1 cellular context compared by ENCODE assay signal in genomic region chr17:33942414-33942813, GRCh38.
A peak's percentile ranks its signal among the peaks of the same experiment; 100 is the strongest.
TF ChIP-seq lines count a peak whose summit lies in the region.

No MANE protein-coding gene starts in this region.

TF ChIP-seq in K562, 482 proteins besides CTCF, POLR2A, EP300 and RAD21 (continued from another document and continues in another):
- TF ChIP-seq SPI1 (IDR thresholded peaks at IDR 0.05; ENCODE audit: borderline replicate concordance, low read depth, low read length) = no peak
- no peak for TF ChIP-seq ILF3 (IDR thresholded peaks at IDR 0.05; ENCODE audit: borderline replicate concordance)
- TF ChIP-seq EWSR1 (IDR thresholded peaks at IDR 0.05; ENCODE audit: borderline replicate concordance, low read depth, partially characterized antibody) = no peak
- no peak for TF ChIP-seq CHD4 (IDR thresholded peaks at IDR 0.05; ENCODE audit: insufficient read depth, insufficient replicate concordance, low read depth, low read length, poor library complexity, severe bottlenecking)
- TF ChIP-seq NR3C1 (CRISPR knock-in tag; IDR thresholded peaks at IDR 0.05) = no peak
- no peak for TF ChIP-seq RBM17 (IDR thresholded peaks at IDR 0.05; ENCODE audit: borderline replicate concordance, low read depth, low read length)
- peak; percentile 100 for TF ChIP-seq MEIS2 (IDR thresholded peaks at IDR 0.05; ENCODE audit: partially characterized antibody)
- no peak for TF ChIP-seq KDM5B (IDR thresholded peaks at IDR 0.05; ENCODE audit: insufficient replicate concordance, low read depth, low read length)
- TF ChIP-seq ZBTB1 (CRISPR knock-in tag; IDR thresholded peaks at IDR 0.05; ENCODE audit: borderline replicate concordance, low read depth) = no peak
- peak; percentile 90 for TF ChIP-seq SMARCA4 (IDR thresholded peaks at IDR 0.05)
- no peak for TF ChIP-seq ETV5 (CRISPR knock-in tag; IDR thresholded peaks at IDR 0.05; ENCODE audit: low read depth)
- TF ChIP-seq ZNF75A (CRISPR knock-in tag; IDR thresholded peaks at IDR 0.05) = no peak
- TF ChIP-seq ZNF133 (CRISPR knock-in tag; IDR thresholded peaks at IDR 0.05) = no peak
- TF ChIP-seq U2AF2 (optimal IDR thresholded peaks at IDR 0.05; ENCODE audit: low read depth, low read length) = no peak
- TF ChIP-seq TSC22D4 (tag; IDR thresholded peaks at IDR 0.05) = no peak
- no peak for TF ChIP-seq CREB3 (tag; conservative IDR thresholded peaks at IDR 0.05; ENCODE audit: low read depth)
- no peak for TF ChIP-seq ZNF764 (CRISPR knock-in tag; IDR thresholded peaks at IDR 0.05; ENCODE audit: low read depth)
- no peak for TF ChIP-seq HNRNPH1 (optimal IDR thresholded peaks at IDR 0.05; ENCODE audit: low read depth, low read length)
- no peak for TF ChIP-seq THRA (IDR thresholded peaks at IDR 0.05)
- TF ChIP-seq CBFA2T3 (IDR thresholded peaks at IDR 0.05) = no peak
- TF ChIP-seq HMGXB4 (CRISPR knock-in tag; IDR thresholded peaks at IDR 0.05) = no peak
- no peak for TF ChIP-seq ZNF184 (CRISPR knock-in tag; IDR thresholded peaks at IDR 0.05)
- TF ChIP-seq NRF1 (conservative IDR thresholded peaks at IDR 0.05 in 1 of 2, IDR thresholded peaks at IDR 0.05 in 1 of 2) = peak; percentile 19 to 46; a peak in 2 of 4 replicates
- TF ChIP-seq NCOA1 (IDR thresholded peaks at IDR 0.05; ENCODE audit: low read depth) = no peak
- TF ChIP-seq, protein P1, sequence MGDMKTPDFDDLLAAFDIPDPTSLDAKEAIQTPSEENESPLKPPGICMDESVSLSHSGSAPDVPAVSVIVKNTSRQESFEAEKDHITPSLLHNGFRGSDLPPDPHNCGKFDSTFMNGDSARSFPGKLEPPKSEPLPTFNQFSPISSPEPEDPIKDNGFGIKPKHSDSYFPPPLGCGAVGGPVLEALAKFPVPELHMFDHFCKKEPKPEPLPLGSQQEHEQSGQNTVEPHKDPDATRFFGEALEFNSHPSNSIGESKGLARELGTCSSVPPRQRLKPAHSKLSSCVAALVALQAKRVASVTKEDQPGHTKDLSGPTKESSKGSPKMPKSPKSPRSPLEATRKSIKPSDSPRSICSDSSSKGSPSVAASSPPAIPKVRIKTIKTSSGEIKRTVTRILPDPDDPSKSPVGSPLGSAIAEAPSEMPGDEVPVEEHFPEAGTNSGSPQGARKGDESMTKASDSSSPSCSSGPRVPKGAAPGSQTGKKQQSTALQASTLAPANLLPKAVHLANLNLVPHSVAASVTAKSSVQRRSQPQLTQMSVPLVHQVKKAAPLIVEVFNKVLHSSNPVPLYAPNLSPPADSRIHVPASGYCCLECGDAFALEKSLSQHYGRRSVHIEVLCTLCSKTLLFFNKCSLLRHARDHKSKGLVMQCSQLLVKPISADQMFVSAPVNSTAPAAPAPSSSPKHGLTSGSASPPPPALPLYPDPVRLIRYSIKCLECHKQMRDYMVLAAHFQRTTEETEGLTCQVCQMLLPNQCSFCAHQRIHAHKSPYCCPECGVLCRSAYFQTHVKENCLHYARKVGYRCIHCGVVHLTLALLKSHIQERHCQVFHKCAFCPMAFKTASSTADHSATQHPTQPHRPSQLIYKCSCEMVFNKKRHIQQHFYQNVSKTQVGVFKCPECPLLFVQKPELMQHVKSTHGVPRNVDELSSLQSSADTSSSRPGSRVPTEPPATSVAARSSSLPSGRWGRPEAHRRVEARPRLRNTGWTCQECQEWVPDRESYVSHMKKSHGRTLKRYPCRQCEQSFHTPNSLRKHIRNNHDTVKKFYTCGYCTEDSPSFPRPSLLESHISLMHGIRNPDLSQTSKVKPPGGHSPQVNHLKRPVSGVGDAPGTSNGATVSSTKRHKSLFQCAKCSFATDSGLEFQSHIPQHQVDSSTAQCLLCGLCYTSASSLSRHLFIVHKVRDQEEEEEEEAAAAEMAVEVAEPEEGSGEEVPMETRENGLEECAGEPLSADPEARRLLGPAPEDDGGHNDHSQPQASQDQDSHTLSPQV (IDR thresholded peaks at IDR 0.05) = peak; percentile 27; the same call in 1 of the 2 replicates
- TF ChIP-seq, protein P2, sequence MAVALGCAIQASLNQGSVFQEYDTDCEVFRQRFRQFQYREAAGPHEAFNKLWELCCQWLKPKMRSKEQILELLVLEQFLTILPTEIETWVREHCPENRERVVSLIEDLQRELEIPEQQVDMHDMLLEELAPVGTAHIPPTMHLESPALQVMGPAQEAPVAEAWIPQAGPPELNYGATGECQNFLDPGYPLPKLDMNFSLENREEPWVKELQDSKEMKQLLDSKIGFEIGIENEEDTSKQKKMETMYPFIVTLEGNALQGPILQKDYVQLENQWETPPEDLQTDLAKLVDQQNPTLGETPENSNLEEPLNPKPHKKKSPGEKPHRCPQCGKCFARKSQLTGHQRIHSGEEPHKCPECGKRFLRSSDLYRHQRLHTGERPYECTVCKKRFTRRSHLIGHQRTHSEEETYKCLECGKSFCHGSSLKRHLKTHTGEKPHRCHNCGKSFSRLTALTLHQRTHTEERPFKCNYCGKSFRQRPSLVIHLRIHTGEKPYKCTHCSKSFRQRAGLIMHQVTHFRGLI (CRISPR knock-in tag; IDR thresholded peaks at IDR 0.05) = no peak
- TF ChIP-seq ZNF76 (CRISPR knock-in tag; IDR thresholded peaks at IDR 0.05; ENCODE audit: borderline replicate concordance) = no peak
- TF ChIP-seq NR2C1 (IDR thresholded peaks at IDR 0.05) = no peak
- no peak for TF ChIP-seq NR2C1 (tag; IDR thresholded peaks at IDR 0.05)
- no peak for TF ChIP-seq MTF1 (CRISPR knock-in tag; IDR thresholded peaks at IDR 0.05; ENCODE audit: borderline replicate concordance)
- TF ChIP-seq CHCHD3 (CRISPR knock-in tag; IDR thresholded peaks at IDR 0.05) = no peak
- no peak for TF ChIP-seq HMGN3 (IDR thresholded peaks at IDR 0.05; ENCODE audit: borderline replicate concordance, extremely low read depth, insufficient read length, low read depth, low read length)
- TF ChIP-seq RB1 (IDR thresholded peaks at IDR 0.05; ENCODE audit: low read depth) = 0 out of 2 replicates have a peak, but pooled peaks have one; percentile 28
- TF ChIP-seq MBD2 (IDR thresholded peaks at IDR 0.05; ENCODE audit: borderline replicate concordance, low read depth) = peak; percentile 46; the same call in 1 of the 2 replicates
- no peak for TF ChIP-seq NKRF (IDR thresholded peaks at IDR 0.05; ENCODE audit: borderline replicate concordance)
- TF ChIP-seq, protein P3, sequence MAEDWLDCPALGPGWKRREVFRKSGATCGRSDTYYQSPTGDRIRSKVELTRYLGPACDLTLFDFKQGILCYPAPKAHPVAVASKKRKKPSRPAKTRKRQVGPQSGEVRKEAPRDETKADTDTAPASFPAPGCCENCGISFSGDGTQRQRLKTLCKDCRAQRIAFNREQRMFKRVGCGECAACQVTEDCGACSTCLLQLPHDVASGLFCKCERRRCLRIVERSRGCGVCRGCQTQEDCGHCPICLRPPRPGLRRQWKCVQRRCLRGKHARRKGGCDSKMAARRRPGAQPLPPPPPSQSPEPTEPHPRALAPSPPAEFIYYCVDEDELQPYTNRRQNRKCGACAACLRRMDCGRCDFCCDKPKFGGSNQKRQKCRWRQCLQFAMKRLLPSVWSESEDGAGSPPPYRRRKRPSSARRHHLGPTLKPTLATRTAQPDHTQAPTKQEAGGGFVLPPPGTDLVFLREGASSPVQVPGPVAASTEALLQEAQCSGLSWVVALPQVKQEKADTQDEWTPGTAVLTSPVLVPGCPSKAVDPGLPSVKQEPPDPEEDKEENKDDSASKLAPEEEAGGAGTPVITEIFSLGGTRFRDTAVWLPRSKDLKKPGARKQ (CRISPR knock-in tag; IDR thresholded peaks at IDR 0.05) = no peak
- TF ChIP-seq RBM34 (IDR thresholded peaks at IDR 0.05; ENCODE audit: borderline replicate concordance, insufficient read depth, low read length) = no peak
- TF ChIP-seq, protein P4, sequence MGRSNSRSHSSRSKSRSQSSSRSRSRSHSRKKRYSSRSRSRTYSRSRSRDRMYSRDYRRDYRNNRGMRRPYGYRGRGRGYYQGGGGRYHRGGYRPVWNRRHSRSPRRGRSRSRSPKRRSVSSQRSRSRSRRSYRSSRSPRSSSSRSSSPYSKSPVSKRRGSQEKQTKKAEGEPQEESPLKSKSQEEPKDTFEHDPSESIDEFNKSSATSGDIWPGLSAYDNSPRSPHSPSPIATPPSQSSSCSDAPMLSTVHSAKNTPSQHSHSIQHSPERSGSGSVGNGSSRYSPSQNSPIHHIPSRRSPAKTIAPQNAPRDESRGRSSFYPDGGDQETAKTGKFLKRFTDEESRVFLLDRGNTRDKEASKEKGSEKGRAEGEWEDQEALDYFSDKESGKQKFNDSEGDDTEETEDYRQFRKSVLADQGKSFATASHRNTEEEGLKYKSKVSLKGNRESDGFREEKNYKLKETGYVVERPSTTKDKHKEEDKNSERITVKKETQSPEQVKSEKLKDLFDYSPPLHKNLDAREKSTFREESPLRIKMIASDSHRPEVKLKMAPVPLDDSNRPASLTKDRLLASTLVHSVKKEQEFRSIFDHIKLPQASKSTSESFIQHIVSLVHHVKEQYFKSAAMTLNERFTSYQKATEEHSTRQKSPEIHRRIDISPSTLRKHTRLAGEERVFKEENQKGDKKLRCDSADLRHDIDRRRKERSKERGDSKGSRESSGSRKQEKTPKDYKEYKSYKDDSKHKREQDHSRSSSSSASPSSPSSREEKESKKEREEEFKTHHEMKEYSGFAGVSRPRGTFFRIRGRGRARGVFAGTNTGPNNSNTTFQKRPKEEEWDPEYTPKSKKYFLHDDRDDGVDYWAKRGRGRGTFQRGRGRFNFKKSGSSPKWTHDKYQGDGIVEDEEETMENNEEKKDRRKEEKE (IDR thresholded peaks at IDR 0.05; ENCODE audit: borderline replicate concordance in 1 of 2, control insufficient read depth in 1 of 2, low read depth in 2 of 2, low read length in 1 of 2) = no peak
- no peak for TF ChIP-seq MTA3 (IDR thresholded peaks at IDR 0.05; ENCODE audit: borderline replicate concordance)
- no peak for TF ChIP-seq KLF1 (tag; IDR thresholded peaks at IDR 0.05)
- TF ChIP-seq HMG20B (CRISPR knock-in tag; IDR thresholded peaks at IDR 0.05) = no peak
- TF ChIP-seq SIX5 (IDR thresholded peaks at IDR 0.05; ENCODE audit: borderline replicate concordance in 1 of 2, insufficient read depth in 1 of 2, low read depth in 1 of 2, low read length in 2 of 2) = no peak
- no peak for TF ChIP-seq CBX8 (IDR thresholded peaks at IDR 0.05; ENCODE audit: borderline replicate concordance, extremely low read depth, low read depth, low read length, poor library complexity, severe bottlenecking)
- TF ChIP-seq SAFB2 (IDR thresholded peaks at IDR 0.05; ENCODE audit: borderline replicate concordance, low read depth, low read length, severe bottlenecking) = no peak
- peak; percentile 61; the same call in 1 of the 2 replicates for TF ChIP-seq ZNF384 (IDR thresholded peaks at IDR 0.05; ENCODE audit: low read depth, low read length)
- no peak for TF ChIP-seq HMG20A (CRISPR knock-in tag; conservative IDR thresholded peaks at IDR 0.05)
- no peak for TF ChIP-seq PYGO2 (tag; IDR thresholded peaks at IDR 0.05)
- peak; percentile 90 for TF ChIP-seq SMARCE1 (IDR thresholded peaks at IDR 0.05)
- no peak for TF ChIP-seq STAT5A (IDR thresholded peaks at IDR 0.05; ENCODE audit: borderline replicate concordance, low read length)
- TF ChIP-seq KDM2B (CRISPR knock-in tag; IDR thresholded peaks at IDR 0.05) = no peak
- no peak for TF ChIP-seq PML (IDR thresholded peaks at IDR 0.05; ENCODE audit: low read length)
- no peak for TF ChIP-seq ZNF77 (CRISPR knock-in tag; IDR thresholded peaks at IDR 0.05)
- TF ChIP-seq, protein P5, sequence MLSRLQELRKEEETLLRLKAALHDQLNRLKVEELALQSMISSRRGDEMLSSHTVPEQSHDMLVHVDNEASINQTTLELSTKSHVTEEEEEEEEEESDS (CRISPR knock-in tag; IDR thresholded peaks at IDR 0.05) = no peak
- no peak for TF ChIP-seq NR2F6 (CRISPR knock-in tag; IDR thresholded peaks at IDR 0.05)
